Comparison of ENCODE assay signal across 19 cellular contexts in genomic region chr16:3096362-3096761, GRCh38. TPM values are rescaled to one million over a fixed set of nuclear protein-coding genes. Genes with fewer than 3 reads are reported as not detected.
DNase-seq lines count a peak whose midpoint lies in the region; TF ChIP-seq lines count a peak whose summit lies in the region.
"Had no signal": no experiment of that assay in that cellular context is flagged by ENCODE, and none has a peak within 500 bp of the region (broad histone marks: within the 10 kb centered on the region; RNA-seq: fewer than 3 reads in every experiment).

No MANE protein-coding gene starts in this region.

- no peaks in the 10 kb centered on the region for H4K20me1 ChIP-seq in OCI-LY7 (ENCODE audit: insufficient read depth, low read length)

- H3K9me2 ChIP-seq in OCI-LY7 (ENCODE audit: insufficient read depth, low read length), result no peaks in the 10 kb centered on the region
- H3K9me2 ChIP-seq: SK-N-SH had no signal

- H3K27ac ChIP-seq in OCI-LY7 (ENCODE audit: low read depth, low read length, poor library complexity, severe bottlenecking), result no peak overlapping the region
- no peak overlapping the region for H3K27ac ChIP-seq in neuronal stem cell (replicated peaks; ENCODE audit: low read length)
- H3K27ac ChIP-seq: colonic mucosa, PC-9, tibial nerve had no signal

- H3K23ac ChIP-seq in neuronal stem cell (ENCODE audit: low read depth, low read length, poor library complexity), result no peak overlapping the region

- no TSS peak for BruUV-seq in OCI-LY7 (replicated peaks; lab: Mats Ljungman, UMichigan)

- no peaks in the 10 kb centered on the region for H3K79me1 ChIP-seq in neuronal stem cell (ENCODE audit: low read depth, low read length)

- TF ChIP-seq CTCF in OCI-LY7 (conservative IDR thresholded peaks at IDR 0.05; ENCODE audit: low read length) (no peak), GM10248 (IDR thresholded peaks at IDR 0.05; ENCODE audit: control extremely low read depth, extremely low read depth, low read depth, missing control alignments) (no peak)

- peak overlapping the region; percentile 90 for H2AK5ac ChIP-seq in neuronal stem cell (ENCODE audit: low read depth, low read length)

- H3K4me3 ChIP-seq in OCI-LY7 (ENCODE audit: low read depth, low read length, poor library complexity, severe bottlenecking) (no peak overlapping the region), neuronal stem cell (ENCODE audit: low read length in 2 of 2) (no peak overlapping the region)
- H3K4me3 ChIP-seq: colonic mucosa, PC-9, tibial nerve had no signal

- peaks cover 42% of the 10 kb centered on the region for H3K4me1 Mint-ChIP-seq in activated T-cell treated with anti-CD3 and anti-CD28 coated beads, Interleukin-2, amount 50 U/mL, for 24 hours (ENCODE audit: low read depth)

- no peak for DNase-seq in activated T-cell treated with anti-CD3 and anti-CD28 coated beads, Interleukin-2, amount 50 U/mL, for 24 hours
- DNase-seq in activated T-cell treated with anti-CD3 and anti-CD28 coated beads for 4 hours, result no peak
- DNase-seq in OCI-LY7 (ENCODE audit: low spot score), result no peak
- no peak for DNase-seq in neuronal stem cell (ENCODE audit: low spot score)
- no peak for DNase-seq in GM10248 (ENCODE audit: extremely low spot score)
- DNase-seq in RKO (ENCODE audit: low spot score), result no peak
- DNase-seq: activated gamma-delta T cell, colonic mucosa, COR-L47, midbrain, NCI-H1694 treated with DMSO at 0.1 percent for 48 hours, NCI-H446, PC-9 had no signal

- WGBS in neuronal stem cell (ENCODE audit: extremely low coverage in 2 of 2, insufficient read length in 2 of 2, insufficient replicate concordance in 1 of 2), 2 donors, result no CpG with 5 or more reads among the region's 6 CpGs

- peak overlapping the region; percentile 82 for H4K91ac ChIP-seq in neuronal stem cell (ENCODE audit: low read depth, low read length, poor library complexity)

- peak overlapping the region; percentile 78 for H3K27ac Mint-ChIP-seq in activated T-cell treated with anti-CD3 and anti-CD28 coated beads, Interleukin-2, amount 50 U/mL, for 24 hours

- H3K4me1 ChIP-seq in OCI-LY7 (ENCODE audit: insufficient read depth, low read length, poor library complexity, severe bottlenecking) (peaks cover 44% of the 10 kb centered on the region), neuronal stem cell (ENCODE audit: control insufficient read depth in 2 of 2, insufficient read depth in 1 of 2, low read depth in 1 of 2, low read length in 2 of 2) (peaks cover 23 to 32% of the 10 kb centered on the region in 2 donors)
- H3K4me1 ChIP-seq: colonic mucosa had no signal

- CTCF ChIA-PET in OCI-LY7 (lab: Charles Lee; ENCODE audit: unreplicated experiment) (interaction anchor here (0.6 kb wide), 1 partner anchor 148 kb away, joined by 3 read pairs; no protein-coding TSS in a partner anchor), GM10248 (lab: Yijun Ruan, JAX) (interaction anchor here (1.0 to 15.3 kb wide), 15 partner anchors 8 to 77 kb away, joined by 3 to 246 read pairs (median 7); partner anchors contain the start of gene ZNF213)

- no peak overlapping the region for H3K18ac ChIP-seq in neuronal stem cell (ENCODE audit: low read length)

- no peak overlapping the region for H3K4me3 Mint-ChIP-seq in activated T-cell treated with anti-CD3 and anti-CD28 coated beads, Interleukin-2, amount 50 U/mL, for 24 hours

- intact Hi-C loops in OCI-LY7 (cut with micrococcal nuclease; ENCODE audit: unreplicated experiment), result no loop called here

- peak overlapping the region; percentile 44 for H2BK15ac ChIP-seq in neuronal stem cell (ENCODE audit: low read length)

- no peaks in the 10 kb centered on the region for H3K36me3 ChIP-seq in OCI-LY7 (ENCODE audit: insufficient read depth, low read length)
- no peaks in the 10 kb centered on the region for H3K36me3 ChIP-seq in neuronal stem cell (replicated peaks in 1 of 2; ENCODE audit: control insufficient read depth in 2 of 2, insufficient read depth in 2 of 2, low read length in 2 of 2)
- H3K36me3 ChIP-seq: colonic mucosa, tibial nerve had no signal

- no peaks in the 10 kb centered on the region for H3K9me3 Mint-ChIP-seq in activated T-cell treated with anti-CD3 and anti-CD28 coated beads, Interleukin-2, amount 50 U/mL, for 24 hours

- H3K79me2 ChIP-seq in OCI-LY7 (ENCODE audit: insufficient read depth, low read depth, low read length), result no peaks in the 10 kb centered on the region

- peaks cover 0 to 24% (median 11%) of the 10 kb centered on the region in 3 experiments for H3K27me3 ChIP-seq in neuronal stem cell (ENCODE audit: control insufficient read depth in 3 of 3, insufficient read depth in 3 of 3, low read depth in 1 of 3, low read length in 3 of 3)
- H3K27me3 ChIP-seq: colonic mucosa had no signal

- no peak overlapping the region for H3K4me2 ChIP-seq in OCI-LY7 (ENCODE audit: low read length)
- no peak overlapping the region for H3K4me2 ChIP-seq in neuronal stem cell (ENCODE audit: insufficient read depth, low read length, poor library complexity, severe bottlenecking)
- H3K4me2 ChIP-seq: PC-9, SK-N-SH had no signal

- no peak overlapping the region for H2BK12ac ChIP-seq in neuronal stem cell (ENCODE audit: low read length)

- H3K36me3 Mint-ChIP-seq in activated T-cell treated with anti-CD3 and anti-CD28 coated beads, Interleukin-2, amount 50 U/mL, for 24 hours (ENCODE audit: low read depth), result no peaks in the 10 kb centered on the region

- H2AFZ ChIP-seq in OCI-LY7 (ENCODE audit: low read length) (peak overlapping the region; percentile 33; the same call in 1 of the 2 replicates), neuronal stem cell (ENCODE audit: low read length) (no peak overlapping the region)
- H2AFZ ChIP-seq: PC-9 had no signal

- H3K9me3 ChIP-seq in OCI-LY7 (ENCODE audit: low read length) (no peaks in the 10 kb centered on the region), neuronal stem cell (replicated peaks in 1 of 2; ENCODE audit: control insufficient read depth in 2 of 2, insufficient read depth in 1 of 2, low read depth in 1 of 2, low read length in 2 of 2) (peaks cover 0 to 2% of the 10 kb centered on the region in 2 donors)
- H3K9me3 ChIP-seq: colonic mucosa, SK-N-SH, tibial nerve had no signal

- H2BK120ac ChIP-seq in neuronal stem cell (ENCODE audit: low read depth, low read length), result no peak overlapping the region

- POLR2A ChIA-PET in OCI-LY7 (lab: Charles Lee) (no interaction called here), GM10248 (lab: Yijun Ruan, JAX) (no interaction called here)

- H3K4ac ChIP-seq in neuronal stem cell (ENCODE audit: low read length), result no peak overlapping the region

- H2BK5ac ChIP-seq in neuronal stem cell (ENCODE audit: low read length), result no peak overlapping the region

- H3K9ac ChIP-seq in neuronal stem cell (ENCODE audit: low read depth, low read length, poor library complexity), result no peak overlapping the region
- H3K9ac ChIP-seq: SK-N-SH had no signal

- no peaks in the 10 kb centered on the region for H3K27me3 Mint-ChIP-seq in activated T-cell treated with anti-CD3 and anti-CD28 coated beads, Interleukin-2, amount 50 U/mL, for 24 hours

- H4K8ac ChIP-seq in neuronal stem cell (ENCODE audit: low read depth, low read length), result no peak overlapping the region

- H3K14ac ChIP-seq in neuronal stem cell (ENCODE audit: low read length), result no peak overlapping the region

RNA-seq across cellular contexts. Expression of gene ZSCAN10, which starts 2.7 kb away (rescaled TPM):
- 0.09 TPM in 1 of 2 replicates, not detected in the other for total RNA-seq in OCI-LY7 (2014; rRNA removed; shearing (Covaris generic))
- 0.49 and 0.72 TPM in 2 replicates for total RNA-seq in OCI-LY7 (2022)
- 1.1 TPM for polyA plus RNA-seq in neuronal stem cell (2013, experiment 1 of 2)
- polyA plus RNA-seq in neuronal stem cell (2013, experiment 2 of 2), result 1.1 TPM
- total RNA-seq: epithelial cell of proximal tubule, glomerular endothelial cell, kidney epithelial cell, osteoblast, PC-9, tibial nerve had no signal

RNA-seq across cellular contexts. Expression of gene ZNF205, which starts 16.0 kb away (rescaled TPM):
- 0.67 and 1.2 TPM in 2 replicates for total RNA-seq in OCI-LY7 (2014; rRNA removed; shearing (Covaris generic))
- 0.30 TPM in 1 of 2 replicates, not detected in the other for total RNA-seq in OCI-LY7 (2022)
- 10.4 TPM for polyA plus RNA-seq in neuronal stem cell (2013, experiment 1 of 2)
- polyA plus RNA-seq in neuronal stem cell (2013, experiment 2 of 2), result 9.9 TPM

RNA-seq across cellular contexts. Expression of gene IL32, which starts 30.9 kb away (rescaled TPM):
- not detected in 2 replicates for total RNA-seq in OCI-LY7 (2014; rRNA removed; shearing (Covaris generic))
- not detected in 2 replicates for total RNA-seq in OCI-LY7 (2022)
- 0.81 TPM for polyA plus RNA-seq in neuronal stem cell (2013, experiment 1 of 2)
- polyA plus RNA-seq in neuronal stem cell (2013, experiment 2 of 2), result 0.69 TPM

RNA-seq across cellular contexts. Expression of gene ZNF213, which starts 38.5 kb away (rescaled TPM):
- total RNA-seq in OCI-LY7 (2014; rRNA removed; shearing (Covaris generic)), result 3.4 and 4.8 TPM in 2 replicates
- total RNA-seq in OCI-LY7 (2022), result 8.5 and 9.1 TPM in 2 replicates
- polyA plus RNA-seq in neuronal stem cell (2013, experiment 1 of 2), result 8.2 TPM
- polyA plus RNA-seq in neuronal stem cell (2013, experiment 2 of 2), result 7.9 TPM

RNA-seq across cellular contexts. Expression of gene MMP25, which starts 50.0 kb away (rescaled TPM):
- 0.63 and 2.6 TPM in 2 replicates for total RNA-seq in OCI-LY7 (2014; rRNA removed; shearing (Covaris generic))
- 5.6 and 5.8 TPM in 2 replicates for total RNA-seq in OCI-LY7 (2022)
- polyA plus RNA-seq in neuronal stem cell (2013, experiment 1 of 2), result 0.28 TPM
- polyA plus RNA-seq in neuronal stem cell (2013, experiment 2 of 2), result 0.26 TPM
